ENCODE assay signal across 9 cellular contexts in genomic region chr14:20971705-20972021, GRCh38. TPM values are rescaled to one million over a fixed set of nuclear protein-coding genes. Genes with fewer than 3 reads are reported as not detected.
DNase-seq lines count a peak whose midpoint lies in the region; ATAC-seq, FAIRE-seq and TF ChIP-seq lines count a peak whose summit lies in the region.
"Had no signal": no experiment of that assay in that cellular context is flagged by ENCODE, and none has a peak within 500 bp of the region (broad histone marks: within the 10 kb centered on the region; RNA-seq: fewer than 3 reads in every experiment).

No MANE protein-coding gene starts in this region.

- 3 to 7% methylated on average over 8 of the region's 8 CpGs for WGBS in pancreas, 2 donors

- H3K4me2 ChIP-seq in Karpas-422 (ENCODE audit: low read depth, low read length, poor library complexity, severe bottlenecking): peak overlapping the region; percentile 95

- peak; percentile 20 for ATAC-seq in GM19372 (IDR thresholded peaks at IDR 0.05; ENCODE audit: low read depth, unreplicated experiment)
- ATAC-seq in pancreas: peak in 3 of 4 donors; percentile 26 to 53 (median 37)

- intact Hi-C loops in pancreas (cut with DNase I): no loop called here

- no peaks in the 10 kb centered on the region for H3K9me2 ChIP-seq in Karpas-422 (replicated peaks; ENCODE audit: insufficient read depth, low read length)

- peak overlapping the region; percentile 76 for H3K9ac ChIP-seq in Karpas-422 (ENCODE audit: low read length)

- H3K9me3 ChIP-seq in Karpas-422 (ENCODE audit: low read length) (no peaks in the 10 kb centered on the region), pancreas (no peaks in the 10 kb centered on the region)

- H2AFZ ChIP-seq in Karpas-422 (ENCODE audit: low read length): peak overlapping the region; percentile 99; the same call in 1 of the 2 replicates

- no peaks in the 10 kb centered on the region for H3K27me3 ChIP-seq in Karpas-422 (ENCODE audit: low read length)
- H3K27me3 ChIP-seq in pancreas: no peaks in the 10 kb centered on the region

- H3K4me3 ChIP-seq in Karpas-422 (ENCODE audit: low read length) (peak overlapping the region; percentile 80), epithelial cell of esophagus (ENCODE audit: low read length) (peak overlapping the region; percentile 65), pancreas (peak overlapping the region in 3 of 4 donors; percentile 51 to 73 (median 52))

- H3K36me3 ChIP-seq in Karpas-422 (ENCODE audit: insufficient read depth, low read length) (no peaks in the 10 kb centered on the region), pancreas (no peaks in the 10 kb centered on the region)

- no peaks in the 10 kb centered on the region for H4K20me1 ChIP-seq in Karpas-422 (ENCODE audit: insufficient read depth, low read depth, low read length)

- no peaks in the 10 kb centered on the region for H3K79me2 ChIP-seq in Karpas-422 (ENCODE audit: low read length)

- no peak overlapping the region for H3K27ac ChIP-seq in Karpas-422 (ENCODE audit: low read length)
- peak overlapping the region in 3 of 4 donors; percentile 48 to 78 (median 57) for H3K27ac ChIP-seq in pancreas

- FAIRE-seq in pancreas (lab: Jason Lieb, UNC): no peak

- H3K4me1 ChIP-seq in Karpas-422 (ENCODE audit: low read length) (peaks cover 16% of the 10 kb centered on the region), pancreas (peaks cover 0 to 4% (median 0%) of the 10 kb centered on the region in 3 donors)

- no peak for TF ChIP-seq CTCF in epithelial cell of esophagus (IDR thresholded peaks at IDR 0.05; ENCODE audit: insufficient read depth, low read depth, low read length, missing control alignments)
- no peak for TF ChIP-seq CTCF in pancreas (IDR thresholded peaks at IDR 0.05)

- DNase-seq in Karpas-422 (no peak), epithelial cell of esophagus (ENCODE audit: low read depth) (no peak), pancreas (no peak), NCI-H2171 treated with DMSO at 0.1 percent for 48 hours (lab: John Stamatoyannopoulos, UW) (no peak), NCI-H446 (lab: John Stamatoyannopoulos, UW) (no peak), DMS53 treated with DMSO at 0.1 percent for 48 hours (lab: John Stamatoyannopoulos, UW; ENCODE audit: unreplicated experiment) (no peak)
- DNase-seq in stimulated activated CD4-positive, alpha-beta T cell treated with anti-CD3 and anti-CD28 coated beads, Interleukin-2, amount 100 ng/mL, for 24 hours: no peak

RNA-seq across cellular contexts. Expression of gene RNASE2, which starts 16.4 kb away (rescaled TPM):
- not detected in 2 replicates for total RNA-seq in Karpas-422 (2014; rRNA removed; shearing (Covaris generic); ENCODE audit: low replicate concordance)
- 1 to 10 TPM in 2 of 6 donors, under 1 TPM in 3, not detected in 1; 0.28 to 1.3 (median 0.72) TPM for total RNA-seq in pancreas
- polyA plus RNA-seq in pancreas: under 1 TPM; 0.27 to 0.45 TPM
- total RNA-seq: NCI-H460 had no signal

RNA-seq across cellular contexts. Expression of gene METTL17, which starts 18.1 kb away (rescaled TPM):
- total RNA-seq in Karpas-422 (2014; rRNA removed; shearing (Covaris generic); ENCODE audit: low replicate concordance): 110 and 150 TPM in 2 replicates
- total RNA-seq in pancreas: 10 to 100 TPM; 19.0 to 34.1 (median 25.6) TPM
- polyA plus RNA-seq in pancreas: 100 to 1,000 TPM in 1 of 2 donors, 10 to 100 TPM in 1; 61.2 to 103 TPM

RNA-seq across cellular contexts. Expression of gene SLC39A2, which starts 27.4 kb away (rescaled TPM):
- total RNA-seq in Karpas-422 (2014; rRNA removed; shearing (Covaris generic); ENCODE audit: low replicate concordance): not detected in 2 replicates
- total RNA-seq in pancreas: not detected
- polyA plus RNA-seq in pancreas: under 1 TPM in 1 of 2 donors, not detected in 1; 0.09 TPM
- total RNA-seq: NCI-H460 had no signal

RNA-seq across cellular contexts. Expression of gene NDRG2, which starts 53.2 kb away (rescaled TPM):
- total RNA-seq in Karpas-422 (2014; rRNA removed; shearing (Covaris generic); ENCODE audit: low replicate concordance): not detected in 2 replicates
- 10 to 100 TPM; 37.5 to 75.4 (median 47.4) TPM for total RNA-seq in pancreas
- 100 to 1,000 TPM; 104 to 159 TPM for polyA plus RNA-seq in pancreas

RNA-seq across cellular contexts. Expression of gene TPPP2, which starts 58.4 kb away (rescaled TPM):
- not detected in 2 replicates for total RNA-seq in Karpas-422 (2014; rRNA removed; shearing (Covaris generic); ENCODE audit: low replicate concordance)
- total RNA-seq in pancreas: under 1 TPM in 1 of 6 donors, not detected in 5; 0.23 TPM
- polyA plus RNA-seq in pancreas: under 1 TPM; 0.46 to 0.59 TPM
- total RNA-seq: NCI-H460 had no signal
